ENCODE assay signal across 28 cellular contexts in genomic region chr12:6157482-6157881, GRCh38. TPM values are rescaled to one million over a fixed set of nuclear protein-coding genes. Genes with fewer than 3 reads are reported as not detected.
A peak's percentile ranks its signal among the peaks of the same experiment; 100 is the strongest.
DNase-seq lines count a peak whose midpoint lies in the region; FAIRE-seq and TF ChIP-seq lines count a peak whose summit lies in the region.
"Had no signal": no experiment of that assay in that cellular context is flagged by ENCODE, and none has a peak within 500 bp of the region (broad histone marks: within the 10 kb centered on the region; RNA-seq: fewer than 3 reads in every experiment).

No MANE protein-coding gene starts in this region.

- no peak overlapping the region for H2AFZ ChIP-seq in osteoblast (ENCODE audit: low read length)
- H2AFZ ChIP-seq: GM23338 had no signal

- H3K9ac ChIP-seq in BLaER1 treated with 17β-estradiol and CSF1 and Interleukin-3, amounts not matched to agents 10 nM and 100 nM, result no peak overlapping the region
- H3K9ac ChIP-seq: KMS-11, SK-N-SH had no signal

- TF ChIP-seq EP300 in ovary (IDR thresholded peaks at IDR 0.05), result no peak

- peaks cover 24 to 48% (median 39%) of the 10 kb centered on the region in 10 experiments for H3K4me1 ChIP-seq in BLaER1 treated with 17β-estradiol and CSF1 and Interleukin-3, amounts not matched to agents 10 nM and 100 nM
- H3K4me1 ChIP-seq in osteoblast (ENCODE audit: insufficient read depth, low read length) (peaks cover 4% of the 10 kb centered on the region), ovary (ENCODE audit: insufficient read depth) (peaks cover 2% of the 10 kb centered on the region), A673 (ENCODE audit: insufficient read depth, low read length, poor library complexity, severe bottlenecking) (no peaks in the 10 kb centered on the region)

- 93 to 94% (median 93%) methylated on average over 4 of the region's 4 CpGs for WGBS in ovary, 3 donors

- FAIRE-seq in HTR-8/SVneo (lab: Jason Lieb, UNC), result peak; percentile 23
- FAIRE-seq: A204.1, G401.6, GM12878, RCC 7860 had no signal

- POLR2A ChIA-PET in A673 (lab: Charles Lee; ENCODE audit: low non-redundant PET), result no interaction called here

- no peak for TF ChIP-seq CTCF in osteoblast (IDR thresholded peaks at IDR 0.05; ENCODE audit: extremely low read depth, low read depth, low read length)
- TF ChIP-seq CTCF in ovary (IDR thresholded peaks at IDR 0.05), result no peak
- TF ChIP-seq CTCF in A673 (conservative IDR thresholded peaks at IDR 0.05; ENCODE audit: low read depth, low read length), result no peak

- intact Hi-C loops in ovary (cut with DNase I), result no loop called here
- intact Hi-C loops in A673 (cut with micrococcal nuclease; ENCODE audit: unreplicated experiment), result no loop called here

- TF ChIP-seq POLR2A in ovary (IDR thresholded peaks at IDR 0.05), result no peak

- no peaks in the 10 kb centered on the region for H4K20me1 ChIP-seq in BLaER1 treated with 17β-estradiol and CSF1 and Interleukin-3, amounts not matched to agents 10 nM and 100 nM
- H4K20me1 ChIP-seq in osteoblast (ENCODE audit: insufficient read depth, low read length), result no peaks in the 10 kb centered on the region

- H3K27me3 ChIP-seq in BLaER1 treated with 17β-estradiol and CSF1 and Interleukin-3, amounts not matched to agents 10 nM and 100 nM, result no peaks in the 10 kb centered on the region
- H3K27me3 ChIP-seq in osteoblast (ENCODE audit: insufficient read depth, low read length), result no peaks in the 10 kb centered on the region
- no peaks in the 10 kb centered on the region for H3K27me3 ChIP-seq in ovary
- H3K27me3 ChIP-seq in A673 (replicated peaks; ENCODE audit: insufficient read depth, low read depth, low read length, poor library complexity), result no peaks in the 10 kb centered on the region

- BruUV-seq in A673 (replicated peaks; lab: Mats Ljungman, UMichigan), result no TSS peak

- peaks cover 0 to 25% (median 15%) of the 10 kb centered on the region in 11 experiments; a peak in 15 of 22 replicates for H3K9me3 ChIP-seq in BLaER1 treated with 17β-estradiol and CSF1 and Interleukin-3, amounts not matched to agents 10 nM and 100 nM (replicated peaks in 1 of 11)
- no peaks in the 10 kb centered on the region for H3K9me3 ChIP-seq in osteoblast (ENCODE audit: low read depth, low read length)
- H3K9me3 ChIP-seq in ovary, result no peaks in the 10 kb centered on the region
- H3K9me3 ChIP-seq in A673 (ENCODE audit: low read depth, low read length, poor library complexity, severe bottlenecking), result no peaks in the 10 kb centered on the region
- H3K9me3 ChIP-seq: Caco-2, SK-N-SH had no signal

- DNase-seq in HTR-8/SVneo (ENCODE audit: insufficient read length, low spot score) (no peak), fibroblast of gingiva (ENCODE audit: low read depth) (peak; percentile 29), osteoblast (ENCODE audit: insufficient read length, low spot score, missing footprints) (peak; percentile 62), ovary (no peak), NCI-H1417 (lab: John Stamatoyannopoulos, UW) (no peak), A673 (ENCODE audit: low spot score) (no peak)
- DNase-seq: AML-193; Caco-2; CD8-positive, alpha-beta T cell; H9; HFFc6; NCI-H1048; NCI-H1417 treated with DMSO at 0.1 percent for 48 hours; NCI-H1694 treated with DMSO at 0.1 percent for 48 hours; NCI-H2081; NCI-H2171 treated with DMSO at 0.1 percent for 48 hours; NCI-H524; NCI-H774; SIG-M5; SK-N-SH had no signal

- H3K27ac ChIP-seq in BLaER1 treated with 17β-estradiol and CSF1 and Interleukin-3, amounts not matched to agents 10 nM and 100 nM, result peak overlapping the region in 1 of 11 experiments; percentile 72; a peak in 2 of 22 replicates
- H3K27ac ChIP-seq in osteoblast (ENCODE audit: low read depth, low read length) (no peak overlapping the region), ovary (no peak overlapping the region), A673 (ENCODE audit: low read depth, low read length, poor library complexity, severe bottlenecking) (no peak overlapping the region)
- H3K27ac ChIP-seq: C4-2B, KMS-11 had no signal

- H3K4me2 ChIP-seq in BLaER1 treated with 17β-estradiol and CSF1 and Interleukin-3, amounts not matched to agents 10 nM and 100 nM, result peak overlapping the region; percentile 68 to 87 (median 76); a peak in 20 of 22 replicates
- H3K4me2 ChIP-seq in osteoblast (ENCODE audit: insufficient read depth, low read length), result no peak overlapping the region
- H3K4me2 ChIP-seq: GM23338, KMS-11, SK-N-SH had no signal

- no peaks in the 10 kb centered on the region for H3K79me2 ChIP-seq in osteoblast (ENCODE audit: insufficient read depth, low read length)

- no peak overlapping the region for H3K4me3 ChIP-seq in BLaER1 treated with 17β-estradiol and CSF1 and Interleukin-3, amounts not matched to agents 10 nM and 100 nM
- H3K4me3 ChIP-seq in osteoblast (ENCODE audit: insufficient read depth, low read length) (no peak overlapping the region), ovary (no peak overlapping the region), A673 (ENCODE audit: low read depth, low read length, poor library complexity, severe bottlenecking) (no peak overlapping the region)
- H3K4me3 ChIP-seq: GM12878, GM23338 had no signal

- no peaks in the 10 kb centered on the region for H3K36me3 ChIP-seq in BLaER1 treated with 17β-estradiol and CSF1 and Interleukin-3, amounts not matched to agents 10 nM and 100 nM
- H3K36me3 ChIP-seq in osteoblast (ENCODE audit: insufficient read depth, low read length), result no peaks in the 10 kb centered on the region
- no peaks in the 10 kb centered on the region for H3K36me3 ChIP-seq in ovary
- no peaks in the 10 kb centered on the region for H3K36me3 ChIP-seq in A673 (ENCODE audit: insufficient read depth, low read length, poor library complexity, severe bottlenecking)

- CTCF ChIA-PET in A673 (lab: Charles Lee), result no interaction called here

RNA-seq across cellular contexts. Expression of gene VWF, which starts 33.0 kb away (rescaled TPM):
- total RNA-seq in osteoblast (0.29 and 0.72 TPM in 2 replicates), ovary (100 to 1,000 TPM in 3 of 7 donors, 10 to 100 TPM in 4; 37.9 to 203 (median 88.7) TPM), A673 (2021) (not detected in 2 replicates)
- 100 to 1,000 TPM; 107 to 278 TPM for polyA plus RNA-seq in ovary
- total RNA-seq: CD8-positive, alpha-beta T cell had no signal

RNA-seq across cellular contexts. Expression of gene CD9, which starts 42.7 kb away (rescaled TPM):
- 19.4 and 34.4 TPM in 2 replicates for total RNA-seq in osteoblast
- 100 to 1,000 TPM in 1 of 7 donors, 10 to 100 TPM in 6; 23.9 to 372 (median 49.2) TPM for total RNA-seq in ovary
- polyA plus RNA-seq in ovary, result 100 to 1,000 TPM in 1 of 2 donors, 10 to 100 TPM in 1; 67.0 to 244 TPM
- total RNA-seq in A673 (2021), result 2.8 TPM in 2 replicates

Comparison
In these comparisons a context has a peak if more than half of its experiments do, and no peak if none do; other contexts are left out.
1. DNase-seq: peak in fibroblast of gingiva (single experiment) and osteoblast (single experiment); none in HTR-8/SVneo (single experiment), ovary (0 of 5), NCI-H1417 (0 of 3) and A673 (single experiment).
2. RNA of gene VWF, which starts 33.0 kb away (total RNA-seq): 37.9 to 203 TPM in ovary; 0.29 to 0.72 TPM in osteoblast and not detected in A673; every median in the first group is over 10 times any median in the second.